ENCODE assay signal across 1 cellular context in genomic region chr7:129069021-129069420, GRCh38.
TF ChIP-seq lines count a peak whose summit lies in the region.

No MANE protein-coding gene starts in this region.

TF ChIP-seq in HepG2, 621 proteins besides CTCF, POLR2A, EP300 and RAD21 (continued from another document):
- TF ChIP-seq, protein P1, sequence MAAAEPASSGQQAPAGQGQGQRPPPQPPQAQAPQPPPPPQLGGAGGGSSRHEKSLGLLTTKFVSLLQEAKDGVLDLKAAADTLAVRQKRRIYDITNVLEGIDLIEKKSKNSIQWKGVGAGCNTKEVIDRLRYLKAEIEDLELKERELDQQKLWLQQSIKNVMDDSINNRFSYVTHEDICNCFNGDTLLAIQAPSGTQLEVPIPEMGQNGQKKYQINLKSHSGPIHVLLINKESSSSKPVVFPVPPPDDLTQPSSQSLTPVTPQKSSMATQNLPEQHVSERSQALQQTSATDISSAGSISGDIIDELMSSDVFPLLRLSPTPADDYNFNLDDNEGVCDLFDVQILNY (CRISPR knock-in tag; conservative IDR thresholded peaks at IDR 0.05): no peak
- TF ChIP-seq ZNF510 (CRISPR knock-in tag; IDR thresholded peaks at IDR 0.05; ENCODE audit: low read depth): no peak
- TF ChIP-seq ETV6 (CRISPR knock-in tag; conservative IDR thresholded peaks at IDR 0.05): no peak
- TF ChIP-seq GRHL1 (CRISPR knock-in tag; conservative IDR thresholded peaks at IDR 0.05): no peak
- no peak for TF ChIP-seq SP1 (IDR thresholded peaks at IDR 0.05)
- no peak for TF ChIP-seq SP1 (CRISPR knock-in tag; IDR thresholded peaks at IDR 0.05)
- no peak for TF ChIP-seq GMEB2 (CRISPR knock-in tag; IDR thresholded peaks at IDR 0.05; ENCODE audit: low read depth)
- no peak for TF ChIP-seq MEF2D (CRISPR knock-in tag; IDR thresholded peaks at IDR 0.05)
- no peak for TF ChIP-seq EZH2 (conservative IDR thresholded peaks at IDR 0.05; ENCODE audit: low read depth, low read length)
- no peak for TF ChIP-seq ATF7-NPFF (CRISPR knock-in tag; IDR thresholded peaks at IDR 0.05; ENCODE audit: low read depth)
- TF ChIP-seq, protein P2, sequence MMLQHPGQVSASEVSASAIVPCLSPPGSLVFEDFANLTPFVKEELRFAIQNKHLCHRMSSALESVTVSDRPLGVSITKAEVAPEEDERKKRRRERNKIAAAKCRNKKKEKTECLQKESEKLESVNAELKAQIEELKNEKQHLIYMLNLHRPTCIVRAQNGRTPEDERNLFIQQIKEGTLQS (CRISPR knock-in tag; IDR thresholded peaks at IDR 0.05): no peak
TF ChIP-seq in HepG2: peak in this region for 0.
